Comparison of ENCODE assay signal across 17 cellular contexts in genomic region chr4:154433543-154433942, GRCh38. TPM values are rescaled to one million over a fixed set of nuclear protein-coding genes. Genes with fewer than 3 reads are reported as not detected.
DNase-seq lines count a peak whose midpoint lies in the region; ATAC-seq and TF ChIP-seq lines count a peak whose summit lies in the region.
"Had no signal": no experiment of that assay in that cellular context is flagged by ENCODE, and none has a peak within 500 bp of the region (broad histone marks: within the 10 kb centered on the region; RNA-seq: fewer than 3 reads in every experiment).

No MANE protein-coding gene starts in this region.

- H3K4me1 ChIP-seq in breast epithelium, result no peaks in the 10 kb centered on the region
- no peaks in the 10 kb centered on the region for H3K4me1 ChIP-seq in neural progenitor cell
- H3K4me1 ChIP-seq: Caco-2, HAP-1 had no signal

- H3K36me3 ChIP-seq in breast epithelium (no peaks in the 10 kb centered on the region), neural progenitor cell (no peaks in the 10 kb centered on the region)
- H3K36me3 ChIP-seq: HAP-1 had no signal

- H3K27ac Mint-ChIP-seq in MCF 10A (ENCODE audit: low read depth, unreplicated experiment) (no peak overlapping the region), neural progenitor cell (peak overlapping the region; percentile 81)
- H3K27ac Mint-ChIP-seq: B cell; CD4-positive, CD25-positive, alpha-beta regulatory T cell; CD8-positive, alpha-beta T cell; HFFc6 had no signal

- no peak overlapping the region for H3K4me2 ChIP-seq in neural progenitor cell
- H3K4me2 ChIP-seq: BLaER1 had no signal

- TF ChIP-seq POLR2A in breast epithelium (IDR thresholded peaks at IDR 0.05), result no peak

- H4K20me1 ChIP-seq in neural progenitor cell (ENCODE audit: low read depth), result no peaks in the 10 kb centered on the region
- H4K20me1 ChIP-seq: BLaER1 had no signal

- H3K9me3 ChIP-seq in breast epithelium (no peaks in the 10 kb centered on the region), neural progenitor cell (ENCODE audit: low read depth) (no peaks in the 10 kb centered on the region)
- H3K9me3 ChIP-seq: Caco-2, HAP-1 had no signal

- H3K9ac ChIP-seq in neural progenitor cell, result no peak overlapping the region
- H3K9ac ChIP-seq: BLaER1 had no signal

- ATAC-seq in HG03097 (IDR thresholded peaks at IDR 0.05; ENCODE audit: low FRiP score, unreplicated experiment), result no peak
- ATAC-seq: CD8-positive, alpha-beta T cell had no signal

- no peak overlapping the region for H3K4me3 Mint-ChIP-seq in MCF 10A (ENCODE audit: unreplicated experiment)
- no peak overlapping the region for H3K4me3 Mint-ChIP-seq in neural progenitor cell
- H3K4me3 Mint-ChIP-seq: B cell; CD4-positive, CD25-positive, alpha-beta regulatory T cell; CD8-positive, alpha-beta T cell; HFFc6 had no signal

- H3K9me3 Mint-ChIP-seq in MCF 10A (ENCODE audit: unreplicated experiment), result no peaks in the 10 kb centered on the region
- H3K9me3 Mint-ChIP-seq in neural progenitor cell, result peaks cover 2% of the 10 kb centered on the region
- H3K9me3 Mint-ChIP-seq: CD4-positive, CD25-positive, alpha-beta regulatory T cell; CD8-positive, alpha-beta T cell had no signal

- DNase-seq in MCF 10A (ENCODE audit: unreplicated experiment) (peak; percentile 6), breast epithelium (ENCODE audit: low spot score in 2 of 2) (no peak), RPMI7951 (ENCODE audit: low read depth) (peak; percentile 50), neural progenitor cell (ENCODE audit: low spot score) (no peak), HuH-7.5 (ENCODE audit: low spot score) (no peak)
- DNase-seq: Caco-2; CD4-positive, CD25-positive, alpha-beta regulatory T cell; CD8-positive, alpha-beta T cell; DMS153; GOT3; HFFc6 had no signal

- intact Hi-C loops in MCF 10A (cut with micrococcal nuclease), result no loop called here
- intact Hi-C loops in breast epithelium (cut with DNase I; ENCODE audit: low total_unique reads), result no loop called here

- CTCF ChIA-PET in MCF 10A (lab: Yijun Ruan, JAX), result no interaction called here

- TF ChIP-seq CTCF in MCF 10A (IDR thresholded peaks at IDR 0.05; ENCODE audit: unreplicated experiment) (no peak), breast epithelium (IDR thresholded peaks at IDR 0.05) (no peak), neural progenitor cell (IDR thresholded peaks at IDR 0.05) (no peak)

- no TSS peak for BruUV-seq in MCF 10A (replicated peaks; lab: Mats Ljungman, UMichigan)

- peak overlapping the region; percentile 9 for H2AFZ ChIP-seq in neural progenitor cell (replicated peaks)

- H3K27ac ChIP-seq in breast epithelium (no peak overlapping the region), neural progenitor cell (no peak overlapping the region)
- H3K27ac ChIP-seq: 22Rv1, BLaER1, C4-2B had no signal

- POLR2A ChIA-PET in MCF 10A (lab: Yijun Ruan, JAX), result no interaction called here

- peaks cover 4% of the 10 kb centered on the region for H3K36me3 Mint-ChIP-seq in MCF 10A (ENCODE audit: insufficient read depth, unreplicated experiment)
- H3K36me3 Mint-ChIP-seq in neural progenitor cell, result peaks cover 2% of the 10 kb centered on the region
- H3K36me3 Mint-ChIP-seq: CD4-positive, CD25-positive, alpha-beta regulatory T cell; CD8-positive, alpha-beta T cell had no signal

- H3K27me3 ChIP-seq in breast epithelium (no peaks in the 10 kb centered on the region), neural progenitor cell (no peaks in the 10 kb centered on the region)
- H3K27me3 ChIP-seq: BLaER1 had no signal

- no peaks in the 10 kb centered on the region for H3K27me3 Mint-ChIP-seq in MCF 10A (ENCODE audit: insufficient read depth, unreplicated experiment)
- H3K27me3 Mint-ChIP-seq in neural progenitor cell (ENCODE audit: insufficient read depth, low read depth), result peaks cover 3% of the 10 kb centered on the region
- H3K27me3 Mint-ChIP-seq: CD4-positive, CD25-positive, alpha-beta regulatory T cell had no signal

- no peaks in the 10 kb centered on the region for H3K4me1 Mint-ChIP-seq in MCF 10A (ENCODE audit: insufficient read depth, unreplicated experiment)
- no peaks in the 10 kb centered on the region for H3K4me1 Mint-ChIP-seq in neural progenitor cell
- H3K4me1 Mint-ChIP-seq: B cell; CD4-positive, CD25-positive, alpha-beta regulatory T cell had no signal

- no peaks in the 10 kb centered on the region for H3F3A ChIP-seq in neural progenitor cell (ENCODE audit: low read depth)

- H3K79me2 ChIP-seq in neural progenitor cell (ENCODE audit: low read depth), result no peaks in the 10 kb centered on the region

- H3K4me3 ChIP-seq in breast epithelium, result no peak overlapping the region
- H3K4me3 ChIP-seq in neural progenitor cell, result no peak overlapping the region
- H3K4me3 ChIP-seq: BLaER1, HAP-1 had no signal

RNA-seq across cellular contexts. Expression of gene DCHS2, which starts 58.1 kb away (rescaled TPM):
- total RNA-seq in MCF 10A (2022), result 0.02 and 0.17 TPM in 2 replicates
- 1 to 10 TPM in 2 of 3 donors, not detected in 1; 2.8 to 5.2 TPM for total RNA-seq in breast epithelium
- total RNA-seq in RPMI7951 (2014; rRNA removed; shearing (Covaris generic)), result not detected in 2 replicates
- total RNA-seq in neural progenitor cell (ENCODE audit: low replicate concordance), result 0.43 and 0.71 TPM in 2 replicates
- total RNA-seq: Caco-2; CD4-positive, CD25-positive, alpha-beta regulatory T cell; CD8-positive, alpha-beta T cell; HFFc6 had no signal

Comparison
In these comparisons a context has a peak if more than half of its experiments do, and no peak if none do; other contexts are left out.
1. DNase-seq: peak in MCF 10A (single experiment) and RPMI7951 (single experiment); none in breast epithelium (0 of 2), neural progenitor cell (single experiment) and HuH-7.5 (single experiment).